31 cellular contexts compared by ENCODE assay signal in the genomic region with DNA sequence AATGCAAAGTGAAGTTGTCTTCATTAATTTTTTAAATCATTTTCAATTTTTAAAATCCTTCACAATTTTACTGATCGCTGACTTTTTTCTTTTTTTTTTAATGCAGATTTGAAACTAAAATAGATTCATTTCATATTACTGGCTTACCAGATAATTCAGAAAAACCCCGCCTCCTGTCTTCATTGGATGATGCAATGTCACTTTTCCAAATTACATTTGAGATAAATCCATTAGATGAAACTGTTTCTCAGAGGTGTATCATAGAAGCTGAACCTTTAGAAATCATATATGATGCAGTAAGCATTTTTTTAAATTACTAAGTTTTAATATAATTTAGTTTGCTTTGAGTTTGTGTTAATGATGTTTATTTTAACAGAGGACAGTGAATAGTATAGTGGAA.
"Had no signal": no experiment of that assay in that cellular context is flagged by ENCODE, and none has a peak within 500 bp of the region (broad histone marks: within the 10 kb centered on the region; RNA-seq: fewer than 3 reads in every experiment).

No MANE protein-coding gene starts in this region.

- FAIRE-seq: astrocyte, bronchial epithelial cell, colon had no signal

- H3K4me1 ChIP-seq: esophagus muscularis mucosa, foreskin keratinocyte, gastrocnemius medialis, heart left ventricle had no signal

- DNase-seq: activated B cell treated with CpG ODN at 0.5 μM for 24 hours; activated CD4-positive, alpha-beta T cell treated with anti-CD3 and anti-CD28 coated beads for 48 hours; activated CD4-positive, alpha-beta T cell treated with anti-CD3 and anti-CD28 coated beads, Interleukin-2, amount 50 U/mL, for 1 hour; activated CD4-positive, alpha-beta T cell treated with anti-CD3 and anti-CD28 coated beads, Interleukin-2, amount 50 U/mL, for 48 hours; activated CD8-positive, alpha-beta memory T cell treated with anti-CD3 and anti-CD28 coated beads for 24 hours; activated CD8-positive, alpha-beta T cell treated with anti-CD3 and anti-CD28 coated beads for 36 hours; activated effector memory CD4-positive, alpha-beta T cell treated with Interleukin-2 at 50 U/mL for 16 hours; activated gamma-delta T cell treated with Interleukin-2 at 50 U/mL for 16 hours; activated naive CD4-positive, alpha-beta T cell treated with anti-CD3 and anti-CD28 coated beads, Interleukin-2, amount 50 U/mL, for 16 hours; activated naive CD4-positive, alpha-beta T cell treated with Interleukin-2 at 50 U/mL for 16 hours; activated T-cell treated with anti-CD3 and anti-CD28 coated beads, Interleukin-2, amount 50 U/mL, for 4 hours; amniotic stem cell; anterior cingulate cortex; brain microvascular endothelial cell; cortex of kidney; dermis blood vessel endothelial cell; effector CD4-positive, alpha-beta T cell; effector memory CD8-positive, alpha-beta T cell; foreskin keratinocyte; gastrocnemius medialis; glutamatergic neuron; heart left ventricle; T-helper 17 cell; T1000; WERI-Rb-1 had no signal

- H3K36me3 ChIP-seq: brain microvascular endothelial cell had no signal

- H3K27ac ChIP-seq: brain microvascular endothelial cell, esophagus muscularis mucosa, foreskin keratinocyte, gastrocnemius medialis, heart left ventricle, WERI-Rb-1 had no signal

- H3K4me3 ChIP-seq: esophagus muscularis mucosa, gastrocnemius medialis, heart left ventricle had no signal

- H3K9me3 ChIP-seq: esophagus muscularis mucosa, gastrocnemius medialis, heart left ventricle had no signal

- H3K27me3 ChIP-seq: brain microvascular endothelial cell, esophagus muscularis mucosa, foreskin keratinocyte, gastrocnemius medialis, heart left ventricle had no signal

- ATAC-seq: activated CD4-positive, CD25-positive, alpha-beta regulatory T cell treated with anti-CD3 and anti-CD28 coated beads, Interleukin-2, amount 50 U/mL, for 24 hours; activated CD8-positive, alpha-beta T cell treated with anti-CD3 and anti-CD28 coated beads for 36 hours; activated T-cell treated with anti-CD3 and anti-CD28 coated beads, Interleukin-2, amount 50 U/mL, for 4 hours; activated T-helper 17 cell treated with anti-CD3 and anti-CD28 coated beads, Interleukin-2, amount 50 U/mL, for 72 hours; effector memory CD8-positive, alpha-beta T cell; foreskin keratinocyte; gastrocnemius medialis; heart left ventricle; T-helper 17 cell had no signal
